Comparison of ENCODE assay signal across 13 cellular contexts in genomic region chr15:78302579-78302978, GRCh38. TPM values are rescaled to one million over a fixed set of nuclear protein-coding genes. Genes with fewer than 3 reads are reported as not detected.
DNase-seq lines count a peak whose midpoint lies in the region; ATAC-seq and TF ChIP-seq lines count a peak whose summit lies in the region.
"Had no signal": no experiment of that assay in that cellular context is flagged by ENCODE, and none has a peak within 500 bp of the region (broad histone marks: within the 10 kb centered on the region; RNA-seq: fewer than 3 reads in every experiment).

No MANE protein-coding gene starts in this region.

- DNase-seq in AG04450 (ENCODE audit: low read depth, low spot score) (peak; percentile 39), H4 (ENCODE audit: low spot score) (peak; percentile 71), SK-MEL-5 (ENCODE audit: low read depth, low spot score) (peak; percentile 100), fibroblast of the conjunctiva (ENCODE audit: low read depth) (peak; percentile 87), dorsolateral prefrontal cortex (no peak), SW 1271 (lab: John Stamatoyannopoulos, UW) (no peak), left ventricle myocardium superior (no peak), RPMI8226 (no peak)
- DNase-seq: lower lobe of right lung; NCI-H446; stimulated activated CD8-positive, alpha-beta memory T cell treated with anti-CD3 and anti-CD28 coated beads, Interleukin-4, amount 100 ng/mL, for 48 hours had no signal

- ATAC-seq in left ventricle myocardium superior = no peak
- ATAC-seq: lower lobe of right lung had no signal

- H3K27me3 ChIP-seq in AG04450 (ENCODE audit: control insufficient read depth, insufficient read depth, low read length) (no peaks in the 10 kb centered on the region), dorsolateral prefrontal cortex (peaks cover 0 to 25% (median 0%) of the 10 kb centered on the region in 45 donors)

- H3K9me3 ChIP-seq in AG04450 (ENCODE audit: control insufficient read depth, insufficient read depth, low read length) = peaks cover 7% of the 10 kb centered on the region; the same call in 1 of the 2 replicates
- H3K9me3 ChIP-seq: lower lobe of right lung had no signal

- intact Hi-C loops in dorsolateral prefrontal cortex (cut with DNase I) (no loop called here), left ventricle myocardium superior (cut with micrococcal nuclease) (no loop called here)

- CTCF ChIA-PET in AG04450 (lab: Charles Lee) = no interaction called here

- TF ChIP-seq CTCF in AG04450 (IDR thresholded peaks at IDR 0.05; ENCODE audit: low read depth, low read length) = no peak
- TF ChIP-seq CTCF in dorsolateral prefrontal cortex (IDR thresholded peaks at IDR 0.05 in 54 of 56, conservative IDR thresholded peaks at IDR 0.05 in 2 of 56; ENCODE audit: low read depth in 1 of 56, partially characterized antibody in 56 of 56) = no peak

- POLR2A ChIA-PET in AG04450 (lab: Yijun Ruan, JAX) = no interaction called here

- in situ Hi-C loops in SK-MEL-5 (cut with HindIII; ENCODE audit: low pct_unique_long_range_greater_than_20kb, low sequenced_read_pairs) = no loop called here

- peak overlapping the region; percentile 86 for H3K27ac ChIP-seq in AG04450 (ENCODE audit: low read depth, low read length)
- H3K27ac ChIP-seq in dorsolateral prefrontal cortex = no peak overlapping the region
- H3K27ac ChIP-seq: lower lobe of right lung had no signal

- H3K4me3 ChIP-seq in AG04450 (ENCODE audit: low read depth, low read length) (no peak overlapping the region), dorsolateral prefrontal cortex (no peak overlapping the region)
- H3K4me3 ChIP-seq: lower lobe of right lung had no signal

RNA-seq across cellular contexts. Expression of gene SKIC8, which starts 3.2 kb away (rescaled TPM):
- 78.1 and 92.0 TPM in 2 replicates for polyA plus RNA-seq in AG04450 (2011; rRNA removed)
- polyA minus RNA-seq in AG04450 (2011; rRNA and poly(A)+ RNA removed) = 38.9 and 39.7 TPM in 2 replicates
- total RNA-seq in H4 (2014; rRNA removed; shearing (Covaris generic)) = 115 and 121 TPM in 2 replicates
- 327 and 343 TPM in 2 replicates for total RNA-seq in SK-MEL-5 (2014; rRNA removed; shearing (Covaris generic))
- 295 and 305 TPM in 2 replicates for polyA plus RNA-seq in SK-MEL-5 (2015; cell fraction: cytosol; rRNA removed)
- 375 and 468 TPM in 2 replicates for polyA plus RNA-seq in SK-MEL-5 (2015; cell fraction: nucleus; rRNA removed)
- total RNA-seq in dorsolateral prefrontal cortex (10 to 100 TPM; 28.0 to 79.8 (median 56.5) TPM), left ventricle myocardium superior (27.5 TPM)

RNA-seq across cellular contexts. Expression of gene CRABP1, which starts 37.6 kb away (rescaled TPM):
- not detected in 2 replicates for polyA plus RNA-seq in AG04450 (2011; rRNA removed)
- not detected in 2 replicates for polyA minus RNA-seq in AG04450 (2011; rRNA and poly(A)+ RNA removed)
- not detected in 2 replicates for total RNA-seq in H4 (2014; rRNA removed; shearing (Covaris generic))
- total RNA-seq in SK-MEL-5 (2014; rRNA removed; shearing (Covaris generic)) = 0.51 TPM in 1 of 2 replicates, not detected in the other
- polyA plus RNA-seq in SK-MEL-5 (2015; cell fraction: cytosol; rRNA removed) = 0.13 TPM in 1 of 2 replicates, not detected in the other
- polyA plus RNA-seq in SK-MEL-5 (2015; cell fraction: nucleus; rRNA removed) = not detected in 2 replicates
- total RNA-seq in dorsolateral prefrontal cortex = 10 to 100 TPM in 56 of 120 experiments, 1 to 10 TPM in 64; 2.1 to 89.8 (median 9.7) TPM
- total RNA-seq in left ventricle myocardium superior = not detected
- total RNA-seq: HT-29, lower lobe of right lung, renal cortical epithelial cell had no signal

RNA-seq across cellular contexts. Expression of gene DNAJA4, which starts 38.2 kb away (rescaled TPM):
- 2.1 and 2.5 TPM in 2 replicates for polyA plus RNA-seq in AG04450 (2011; rRNA removed)
- 1.7 and 1.9 TPM in 2 replicates for polyA minus RNA-seq in AG04450 (2011; rRNA and poly(A)+ RNA removed)
- total RNA-seq in H4 (2014; rRNA removed; shearing (Covaris generic)) = not detected in 2 replicates
- 8.5 and 8.7 TPM in 2 replicates for total RNA-seq in SK-MEL-5 (2014; rRNA removed; shearing (Covaris generic))
- polyA plus RNA-seq in SK-MEL-5 (2015; cell fraction: cytosol; rRNA removed) = 9.4 and 10.8 TPM in 2 replicates
- 21.6 and 25.9 TPM in 2 replicates for polyA plus RNA-seq in SK-MEL-5 (2015; cell fraction: nucleus; rRNA removed)
- total RNA-seq in dorsolateral prefrontal cortex (100 to 1,000 TPM in 49 of 120 experiments, 10 to 100 TPM in 71; 52.5 to 507 (median 97.1) TPM), left ventricle myocardium superior (85.9 TPM)

Comparison
In these comparisons a context has a peak if more than half of its experiments do, and no peak if none do; other contexts are left out.
1. DNase-seq: peak in AG04450 (single experiment), H4 (single experiment), SK-MEL-5 (single experiment) and fibroblast of the conjunctiva (single experiment); none in dorsolateral prefrontal cortex (0 of 10), SW 1271 (0 of 2), left ventricle myocardium superior (single experiment) and RPMI8226 (single experiment).